Comparison of ENCODE assay signal across 9 cellular contexts in the genomic region with DNA sequence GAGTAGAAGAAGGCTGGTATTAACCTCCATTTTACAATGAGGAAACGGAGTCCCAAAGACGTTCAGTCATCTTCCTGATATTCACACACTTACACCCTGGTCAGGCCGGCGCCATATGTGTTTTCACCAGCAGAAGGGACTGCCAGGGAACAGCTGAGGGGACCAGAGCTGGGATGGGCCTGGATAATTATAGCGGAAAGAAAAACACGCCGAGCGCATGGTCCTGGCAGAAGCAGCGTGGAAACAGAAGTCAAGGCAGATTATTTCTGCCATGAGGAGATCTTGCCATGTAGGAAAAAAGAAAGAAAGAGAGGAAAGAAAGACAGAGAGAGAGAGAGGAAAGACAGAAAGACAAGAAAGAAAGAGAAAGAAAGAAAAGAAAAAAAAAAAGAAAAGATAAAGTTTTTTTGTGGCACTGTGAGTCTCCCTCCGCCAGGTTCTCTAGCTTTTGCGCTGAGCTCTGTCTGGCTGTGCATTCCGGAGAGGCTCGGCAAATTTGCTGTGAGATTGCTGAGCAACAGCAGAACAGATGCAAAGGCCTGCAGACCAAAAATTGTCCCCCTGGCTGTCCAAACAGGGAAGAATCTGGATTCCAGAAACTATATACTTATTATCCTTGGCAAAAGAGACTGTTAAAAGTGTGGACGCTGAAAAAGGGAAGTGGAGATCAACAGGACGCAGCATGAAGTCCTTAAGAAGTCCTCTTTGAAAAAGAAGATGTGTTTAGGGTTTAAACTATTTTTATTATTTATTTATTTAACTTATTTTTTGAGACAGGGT. TPM values are rescaled to one million over a fixed set of nuclear protein-coding genes. Genes with fewer than 3 reads are reported as not detected.
A peak's percentile ranks its signal among the peaks of the same experiment; 100 is the strongest.
DNase-seq lines count a peak whose midpoint lies in the region; ATAC-seq and TF ChIP-seq lines count a peak whose summit lies in the region.
"Had no signal": no experiment of that assay in that cellular context is flagged by ENCODE, and none has a peak within 500 bp of the region (broad histone marks: within the 10 kb centered on the region; RNA-seq: fewer than 3 reads in every experiment).

No MANE protein-coding gene starts in this region.

- H3K36me3 Mint-ChIP-seq in GM23338 (ENCODE audit: low read depth), result peaks cover 30% of the 10 kb centered on the region
- peaks cover 21% of the 10 kb centered on the region for H3K36me3 Mint-ChIP-seq in natural killer cell treated with Interleukin-12 subunit alpha and Interleukin-12 subunit beta and Interleukin-15 and Interleukin-18, amount 100 ng/mL, for 72 hours

- peaks cover 32% of the 10 kb centered on the region for H3K4me1 ChIP-seq in GM23338 (ENCODE audit: insufficient read depth)

- H3K36me3 ChIP-seq in GM23338 (ENCODE audit: insufficient read depth), result no peaks in the 10 kb centered on the region; the same call in 1 of the 2 replicates

- DNase-seq in GM23338 (ENCODE audit: low spot score) (no peak), NOMO-1 treated with dmso at 0.1 percent for 144 hours (lab: John Stamatoyannopoulos, UW; ENCODE audit: unreplicated experiment) (peak; percentile 22), choroid plexus epithelial cell (ENCODE audit: low read depth) (no peak), glomerular visceral epithelial cell (ENCODE audit: extremely low spot score) (no peak)
- no peak for DNase-seq in natural killer cell treated with Interleukin-12 subunit alpha and Interleukin-12 subunit beta and Interleukin-15 and Interleukin-18, amount 100 ng/mL, for 72 hours (ENCODE audit: low spot score)

- peak overlapping the region; percentile 94 for H3K4me3 Mint-ChIP-seq in GM23338
- H3K4me3 Mint-ChIP-seq in natural killer cell treated with Interleukin-12 subunit alpha and Interleukin-12 subunit beta and Interleukin-15 and Interleukin-18, amount 100 ng/mL, for 72 hours, result peak overlapping the region; percentile 95

- peaks cover 14% of the 10 kb centered on the region for H3K79me2 ChIP-seq in GM23338 (replicated peaks; ENCODE audit: insufficient read depth)

- H3K27ac Mint-ChIP-seq in GM23338, result peak overlapping the region; percentile 36; the same call in 1 of the 2 replicates
- H3K27ac Mint-ChIP-seq in natural killer cell treated with Interleukin-12 subunit alpha and Interleukin-12 subunit beta and Interleukin-15 and Interleukin-18, amount 100 ng/mL, for 72 hours, result peak overlapping the region; percentile 95 to 97

- peak overlapping the region; percentile 85 for H3K27ac ChIP-seq in GM23338 (ENCODE audit: low read depth)

- H3K9me3 Mint-ChIP-seq in GM23338, result no peaks in the 10 kb centered on the region; the same call in 1 of the 3 replicates
- H3K9me3 Mint-ChIP-seq in natural killer cell treated with Interleukin-12 subunit alpha and Interleukin-12 subunit beta and Interleukin-15 and Interleukin-18, amount 100 ng/mL, for 72 hours, result no peaks in the 10 kb centered on the region

- no peaks in the 10 kb centered on the region for H3K27me3 ChIP-seq in GM23338 (ENCODE audit: insufficient read depth)

- peaks cover 20% of the 10 kb centered on the region for H3K27me3 Mint-ChIP-seq in GM23338 (ENCODE audit: insufficient read depth, low read depth, poor library complexity)
- H3K27me3 Mint-ChIP-seq in natural killer cell treated with Interleukin-12 subunit alpha and Interleukin-12 subunit beta and Interleukin-15 and Interleukin-18, amount 100 ng/mL, for 72 hours, result no peaks in the 10 kb centered on the region

- no peak; the same call in 2 of the 3 replicates for ATAC-seq in GM23338
- no peak for ATAC-seq in natural killer cell treated with Interleukin-12 subunit alpha and Interleukin-12 subunit beta and Interleukin-15 and Interleukin-18, amount 100 ng/mL, for 72 hours
- ATAC-seq in HG03442 (IDR thresholded peaks at IDR 0.05; ENCODE audit: unreplicated experiment), result no peak
- no peak for ATAC-seq in HG02938 (IDR thresholded peaks at IDR 0.05; ENCODE audit: unreplicated experiment)
- ATAC-seq in GM18867 (IDR thresholded peaks at IDR 0.05; ENCODE audit: unreplicated experiment), result no peak

- H3K9me2 ChIP-seq in GM23338 (ENCODE audit: insufficient read depth), result no peaks in the 10 kb centered on the region

- H3K4me2 ChIP-seq in GM23338, result peak overlapping the region; percentile 100

- H3K4me1 Mint-ChIP-seq in GM23338, result peaks cover 31% of the 10 kb centered on the region
- peaks cover 39 to 40% of the 10 kb centered on the region in 2 donors for H3K4me1 Mint-ChIP-seq in natural killer cell treated with Interleukin-12 subunit alpha and Interleukin-12 subunit beta and Interleukin-15 and Interleukin-18, amount 100 ng/mL, for 72 hours (ENCODE audit: low read depth in 2 of 2)

- H4K20me1 ChIP-seq in GM23338 (replicated peaks; ENCODE audit: insufficient read depth), result peaks cover 2% of the 10 kb centered on the region

- TF ChIP-seq CTCF in GM23338 (conservative IDR thresholded peaks at IDR 0.05; ENCODE audit: low read depth in 2 of 2), result no peak
- no peak for TF ChIP-seq CTCF in choroid plexus epithelial cell (conservative IDR thresholded peaks at IDR 0.05; ENCODE audit: low read depth, low read length)

- peak overlapping the region; percentile 98 for H3K4me3 ChIP-seq in GM23338
- peak overlapping the region; percentile 76 for H3K4me3 ChIP-seq in choroid plexus epithelial cell (ENCODE audit: low read depth, low read length)

- peak overlapping the region; percentile 95; the same call in 1 of the 2 replicates for H2AFZ ChIP-seq in GM23338

- H3F3A ChIP-seq in GM23338 (replicated peaks; ENCODE audit: low read depth), result peaks cover 5% of the 10 kb centered on the region; the same call in 1 of the 2 replicates

TF ChIP-seq in GM23338, 12 proteins besides CTCF, POLR2A, EP300 and RAD21 (continues in another document):
- no peak for TF ChIP-seq JUNB (IDR thresholded peaks at IDR 0.05; ENCODE audit: unreplicated experiment)
- TF ChIP-seq REST (IDR thresholded peaks at IDR 0.05; ENCODE audit: unreplicated experiment), result no peak
- no peak for TF ChIP-seq NANOG (IDR thresholded peaks at IDR 0.05; ENCODE audit: borderline replicate concordance)
- TF ChIP-seq ETS1 (IDR thresholded peaks at IDR 0.05), result no peak
- no peak for TF ChIP-seq STAT1 (IDR thresholded peaks at IDR 0.05; ENCODE audit: unreplicated experiment)
- TF ChIP-seq EZH2 (IDR thresholded peaks at IDR 0.05; ENCODE audit: low read depth, unreplicated experiment), result no peak
- no peak for TF ChIP-seq ZNF331 (CRISPR knock-in tag; IDR thresholded peaks at IDR 0.05; ENCODE audit: low read depth)
- no peak for TF ChIP-seq POLR2AphosphoS5 (IDR thresholded peaks at IDR 0.05; ENCODE audit: low read depth)

RNA-seq across cellular contexts. Expression of gene UCP2, which starts 1.3 kb away (rescaled TPM):
- total RNA-seq in GM23338 (2014; rRNA removed; shearing (Covaris generic)), result 69.8 and 76.9 TPM in 2 replicates
- 59.4 and 60.1 TPM in 2 replicates for polyA plus RNA-seq in GM23338 (2016; fragmentation: Nextera tagmentation; extraction: Ambion mirVana)
- total RNA-seq in natural killer cell treated with Interleukin-12 subunit alpha and Interleukin-12 subunit beta and Interleukin-15 and Interleukin-18, amount 100 ng/mL, for 72 hours, result 100 to 1,000 TPM; 333 to 668 TPM

RNA-seq across cellular contexts. Expression of gene UCP3, which starts 24.9 kb away (rescaled TPM):
- total RNA-seq in GM23338 (2014; rRNA removed; shearing (Covaris generic)), result 0.21 TPM in 1 of 2 replicates, not detected in the other
- 0.21 and 0.40 TPM in 2 replicates for polyA plus RNA-seq in GM23338 (2016; fragmentation: Nextera tagmentation; extraction: Ambion mirVana)
- total RNA-seq in natural killer cell treated with Interleukin-12 subunit alpha and Interleukin-12 subunit beta and Interleukin-15 and Interleukin-18, amount 100 ng/mL, for 72 hours, result 1 to 10 TPM; 5.2 to 7.2 TPM

RNA-seq across cellular contexts. Expression of gene DNAJB13, which starts 33.1 kb away (rescaled TPM):
- total RNA-seq in GM23338 (2014; rRNA removed; shearing (Covaris generic)), result 0.14 TPM in 1 of 2 replicates, not detected in the other
- polyA plus RNA-seq in GM23338 (2016; fragmentation: Nextera tagmentation; extraction: Ambion mirVana), result 0.32 and 0.50 TPM in 2 replicates
- under 1 TPM in 1 of 2 donors, not detected in 1; 0.47 TPM for total RNA-seq in natural killer cell treated with Interleukin-12 subunit alpha and Interleukin-12 subunit beta and Interleukin-15 and Interleukin-18, amount 100 ng/mL, for 72 hours
- total RNA-seq: SK-MEL-5 had no signal
